In genomic region chr6:68709882-68710281, GRCh38 we compare ENCODE assay signal across 23 cellular contexts.
DNase-seq lines count a peak whose midpoint lies in the region; ATAC-seq, FAIRE-seq and TF ChIP-seq lines count a peak whose summit lies in the region.
"Had no signal": no experiment of that assay in that cellular context is flagged by ENCODE, and none has a peak within 500 bp of the region (broad histone marks: within the 10 kb centered on the region; RNA-seq: fewer than 3 reads in every experiment).

No MANE protein-coding gene starts in this region.

- no peak for TF ChIP-seq CTCF in GM23338 (conservative IDR thresholded peaks at IDR 0.05; ENCODE audit: low read depth in 2 of 2)
- no peak for TF ChIP-seq CTCF in K562 (IDR thresholded peaks at IDR 0.05 in 2 of 3, conservative IDR thresholded peaks at IDR 0.05 in 1 of 3; ENCODE audit: insufficient read depth in 2 of 3, low read depth in 1 of 3, low read length in 3 of 3)
- no peak for TF ChIP-seq CTCF in mesothelial cell of epicardium (IDR thresholded peaks at IDR 0.05; ENCODE audit: unreplicated experiment)

- H3K9me2 ChIP-seq in GM23338 (ENCODE audit: insufficient read depth): no peaks in the 10 kb centered on the region

- no peaks in the 10 kb centered on the region; the same call in 1 of the 2 replicates for H3K9me3 ChIP-seq in K562 (replicated peaks; ENCODE audit: control insufficient read depth, insufficient read depth, low read depth, low read length)
- H3K9me3 ChIP-seq: Caco-2 had no signal

- no peaks in the 10 kb centered on the region for H3F3A ChIP-seq in GM23338 (replicated peaks; ENCODE audit: low read depth)

- no peak overlapping the region for H3K9ac ChIP-seq in K562 (ENCODE audit: insufficient read depth in 1 of 2, low read depth in 2 of 2, low read length in 2 of 2)
- H3K9ac ChIP-seq: GM23248 had no signal

- TF ChIP-seq EP300 in K562 (IDR thresholded peaks at IDR 0.05; ENCODE audit: low read length): no peak

- H3K27ac ChIP-seq in GM23338 (ENCODE audit: low read depth): no peak overlapping the region
- no peak overlapping the region for H3K27ac ChIP-seq in K562 (ENCODE audit: extremely low read depth, low read depth, low read length)
- H3K27ac ChIP-seq in temporal lobe (ENCODE audit: low read depth, low read length): peak overlapping the region; percentile 62
- H3K27ac ChIP-seq: C4-2B, GM23248, HL-60 had no signal

- H3K36me3 Mint-ChIP-seq in GM23338 (ENCODE audit: low read depth) (no peaks in the 10 kb centered on the region), mesothelial cell of epicardium (no peaks in the 10 kb centered on the region)
- H3K36me3 Mint-ChIP-seq: CD8-positive, alpha-beta T cell; IgD-negative memory B cell had no signal

- H3K4me1 ChIP-seq in GM23338 (ENCODE audit: insufficient read depth) (peaks cover 38% of the 10 kb centered on the region), K562 (replicated peaks in 1 of 2; ENCODE audit: control insufficient read depth in 2 of 2, insufficient read depth in 2 of 2, low read length in 2 of 2) (peaks cover 0 to 5% of the 10 kb centered on the region in 2 experiments; a peak in 2 of 5 replicates)
- H3K4me1 ChIP-seq: Caco-2 had no signal

- H3K27ac Mint-ChIP-seq in GM23338 (peak overlapping the region; percentile 80), mesothelial cell of epicardium (peak overlapping the region; percentile 26)
- H3K27ac Mint-ChIP-seq: B cell; CD8-positive, alpha-beta T cell; IgD-negative memory B cell had no signal

- 0 out of 3 replicates have a peak, but pooled peaks have one; percentile 35 for ATAC-seq in GM23338
- peak; percentile 77 for ATAC-seq in K562
- ATAC-seq in HG03460 (IDR thresholded peaks at IDR 0.05; ENCODE audit: unreplicated experiment): no peak
- no peak for ATAC-seq in HG02884 (IDR thresholded peaks at IDR 0.05; ENCODE audit: unreplicated experiment)
- ATAC-seq: CD8-positive, alpha-beta T cell had no signal

- H2AFZ ChIP-seq in GM23338: no peak overlapping the region
- H2AFZ ChIP-seq in K562 (ENCODE audit: low read depth, low read length): no peak overlapping the region
- H2AFZ ChIP-seq: GM23248 had no signal

- intact Hi-C loops in K562 (cut with micrococcal nuclease): no loop called here

- no peak for FAIRE-seq in K562 (lab: Jason Lieb, UNC)
- FAIRE-seq: GM18507 had no signal

- H3K4me3 ChIP-seq in GM23338: no peak overlapping the region
- H3K4me3 ChIP-seq in K562: no peak overlapping the region
- H3K4me3 ChIP-seq: GM23248 had no signal

- H3K4me1 Mint-ChIP-seq in GM23338: peaks cover 43% of the 10 kb centered on the region
- H3K4me1 Mint-ChIP-seq in mesothelial cell of epicardium: peaks cover 31% of the 10 kb centered on the region
- H3K4me1 Mint-ChIP-seq: B cell, IgD-negative memory B cell had no signal

- no peaks in the 10 kb centered on the region for H3K9me3 Mint-ChIP-seq in GM23338
- no peaks in the 10 kb centered on the region for H3K9me3 Mint-ChIP-seq in mesothelial cell of epicardium

- in situ Hi-C loops in K562 (cut with MboI): no loop called here

- H4K20me1 ChIP-seq in GM23338 (replicated peaks; ENCODE audit: insufficient read depth) (no peaks in the 10 kb centered on the region), K562 (replicated peaks; ENCODE audit: control insufficient read depth, insufficient read depth, low read length) (no peaks in the 10 kb centered on the region)

- H3K27me3 Mint-ChIP-seq in GM23338 (ENCODE audit: insufficient read depth, low read depth, poor library complexity) (no peaks in the 10 kb centered on the region), mesothelial cell of epicardium (ENCODE audit: low read depth) (peaks cover 12% of the 10 kb centered on the region)
- H3K27me3 Mint-ChIP-seq: B cell, IgD-negative memory B cell had no signal

- POLR2A ChIA-PET in K562 (lab: Yijun Ruan, JAX): interaction anchor here (1.2 to 1.8 kb wide), 5 partner anchors 8 to 31 kb away, joined by 3 to 6 read pairs (median 4); no protein-coding TSS in a partner anchor

- no peaks in the 10 kb centered on the region for H3K27me3 ChIP-seq in GM23338 (ENCODE audit: insufficient read depth)
- H3K27me3 ChIP-seq in K562 (ENCODE audit: control insufficient read depth in 2 of 2, insufficient read depth in 2 of 2, low read length in 2 of 2): no peaks in the 10 kb centered on the region

- H3K79me2 ChIP-seq in GM23338 (replicated peaks; ENCODE audit: insufficient read depth): no peaks in the 10 kb centered on the region
- H3K79me2 ChIP-seq in K562 (ENCODE audit: control insufficient read depth, insufficient read depth, low read length): 0 out of 3 replicates have a peak, but pooled peaks cover 3% of the 10 kb centered on the region

- peak overlapping the region; percentile 4; the same call in 1 of the 2 replicates for H3K4me2 ChIP-seq in GM23338
- H3K4me2 ChIP-seq in K562 (ENCODE audit: insufficient read depth, low read length): no peak overlapping the region

- no peaks in the 10 kb centered on the region for H3K36me3 ChIP-seq in GM23338 (ENCODE audit: insufficient read depth)
- no peaks in the 10 kb centered on the region for H3K36me3 ChIP-seq in K562 (ENCODE audit: control insufficient read depth, insufficient read depth, low read length)

- CTCF ChIA-PET in K562 (lab: Yijun Ruan, JAX; ENCODE audit: low intra/inter-chr PET ratio): no interaction called here

- BruUV-seq in K562 (replicated peaks; lab: Mats Ljungman, UMichigan): no TSS peak

- TF ChIP-seq RAD21 in K562 (CRISPR knock-in tag; conservative IDR thresholded peaks at IDR 0.05 in 1 of 2, IDR thresholded peaks at IDR 0.05 in 1 of 2): no peak

- H3K9me1 ChIP-seq in K562 (ENCODE audit: control insufficient read depth, insufficient read depth, low read length): no peaks in the 10 kb centered on the region

- H3K4me3 Mint-ChIP-seq in GM23338: no peak overlapping the region
- no peak overlapping the region for H3K4me3 Mint-ChIP-seq in mesothelial cell of epicardium
- H3K4me3 Mint-ChIP-seq: B cell; CD8-positive, alpha-beta T cell; IgD-negative memory B cell had no signal

- TF ChIP-seq POLR2A in K562 (conservative IDR thresholded peaks at IDR 0.05): no peak

- no peak for DNase-seq in GM23338 (ENCODE audit: low spot score)
- DNase-seq in K562 (ENCODE audit: extremely low read depth in 1 of 4, low spot score in 3 of 4): no peak
- DNase-seq in mesothelial cell of epicardium (ENCODE audit: low spot score in 2 of 2, unreplicated experiment in 2 of 2): no peak
- no peak for DNase-seq in stimulated activated CD4-positive, alpha-beta T cell treated with anti-CD3 and anti-CD28 coated beads, Interleukin-4, amount 100 ng/mL, for 4 hours
- DNase-seq: Caco-2; CD8-positive, alpha-beta T cell; GM23248; HCEC 1CT; NCI-H1048; NCI-H1417; NCI-H2029 treated with DMSO at 0.1 percent for 48 hours; NCI-H526; NCI-H82; Right ventricle myocardium superior; RPMI8226 had no signal

TF ChIP-seq in GM23338, 12 proteins besides CTCF, POLR2A, EP300 and RAD21 (continues in another document):
- TF ChIP-seq ETS1 (IDR thresholded peaks at IDR 0.05): no peak
- TF ChIP-seq CREB1 (CRISPR knock-in tag; IDR thresholded peaks at IDR 0.05; ENCODE audit: low read depth): no peak
- TF ChIP-seq EZH2 (IDR thresholded peaks at IDR 0.05; ENCODE audit: low read depth, unreplicated experiment): no peak

TF ChIP-seq in K562, 482 proteins besides CTCF, POLR2A, EP300 and RAD21 (continues in another document):
- TF ChIP-seq ILF3 (IDR thresholded peaks at IDR 0.05; ENCODE audit: borderline replicate concordance): no peak
- TF ChIP-seq ESRRA (IDR thresholded peaks at IDR 0.05; ENCODE audit: borderline replicate concordance, low read depth): no peak
- no peak for TF ChIP-seq HMG20B (CRISPR knock-in tag; IDR thresholded peaks at IDR 0.05)
- no peak for TF ChIP-seq LCOR (CRISPR knock-in tag; IDR thresholded peaks at IDR 0.05)
- no peak for TF ChIP-seq ZNF277 (CRISPR knock-in tag; IDR thresholded peaks at IDR 0.05; ENCODE audit: borderline replicate concordance)
- TF ChIP-seq PYGO2 (tag; IDR thresholded peaks at IDR 0.05): no peak
- TF ChIP-seq CEBPB (tag; IDR thresholded peaks at IDR 0.05): no peak

Comparison
In these comparisons a context has a peak if more than half of its experiments do, and no peak if none do; other contexts are left out.
1. ATAC-seq: peak in GM23338 (single experiment) and K562 (single experiment); none in HG03460 (single experiment) and HG02884 (single experiment).